8 cellular contexts compared by ENCODE assay signal in the genomic region with DNA sequence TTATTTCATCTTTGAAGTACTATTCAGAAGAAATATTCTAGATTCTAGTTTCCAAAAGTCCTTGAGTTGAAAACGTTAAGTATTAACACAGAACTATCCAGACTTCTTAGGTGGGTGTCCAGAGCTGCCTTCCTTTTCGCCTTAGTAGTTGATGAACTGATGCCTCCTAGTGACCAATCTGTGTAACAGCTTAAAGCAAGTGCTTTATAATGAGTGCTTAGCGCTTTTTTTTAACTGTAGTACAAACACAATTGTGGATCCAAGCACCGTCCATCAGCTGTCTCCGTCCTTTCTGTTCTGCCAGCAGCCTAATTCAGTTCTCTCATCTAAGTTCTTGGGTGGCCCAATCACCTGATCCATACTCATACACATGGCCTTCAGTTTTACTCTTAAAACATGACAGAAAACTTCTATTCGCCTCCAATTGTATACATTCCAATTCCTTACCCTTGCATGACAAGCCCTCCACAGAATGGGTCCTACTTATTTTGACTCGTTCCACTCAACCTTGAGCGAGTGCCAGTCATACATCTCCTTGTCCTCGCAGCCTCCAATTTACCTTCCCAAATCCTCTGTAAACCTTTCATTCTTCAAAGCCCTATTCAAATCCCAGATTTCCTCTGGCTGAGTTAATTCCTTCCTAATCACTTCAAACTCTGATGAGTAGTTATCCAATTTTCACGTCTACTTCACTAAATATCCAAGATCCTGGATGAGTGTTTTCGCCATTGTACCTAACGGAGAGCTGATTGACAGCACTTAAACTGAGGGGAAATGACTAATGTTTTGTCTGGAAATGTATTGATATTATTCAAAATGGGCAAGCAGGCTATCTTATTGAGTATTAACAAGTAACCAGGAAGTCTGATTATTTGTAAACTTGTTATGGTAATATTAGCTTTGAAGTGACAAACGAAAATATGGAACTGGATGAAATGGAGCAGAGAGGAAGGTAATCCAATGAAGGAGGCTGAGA. TPM values are rescaled to one million over a fixed set of nuclear protein-coding genes. Genes with fewer than 3 reads are reported as not detected.
DNase-seq lines count a peak whose midpoint lies in the region; ATAC-seq, FAIRE-seq and TF ChIP-seq lines count a peak whose summit lies in the region.

No MANE protein-coding gene starts in this region.

- TF ChIP-seq CTCF in A673 (conservative IDR thresholded peaks at IDR 0.05; ENCODE audit: low read depth, low read length) = peak; percentile 89
- peak; percentile 81 for TF ChIP-seq CTCF in GM10248 (IDR thresholded peaks at IDR 0.05; ENCODE audit: control extremely low read depth, extremely low read depth, low read depth, missing control alignments)
- peak; percentile 26 to 64 (median 42); a peak in 4 of 6 replicates for TF ChIP-seq CTCF in HCT116 (IDR thresholded peaks at IDR 0.05 in 2 of 3, conservative IDR thresholded peaks at IDR 0.05 in 1 of 3; ENCODE audit: borderline replicate concordance in 1 of 3, insufficient read depth in 1 of 3, low read depth in 2 of 3, low read length in 2 of 3)
- peak; percentile 94 for TF ChIP-seq CTCF in Loucy (conservative IDR thresholded peaks at IDR 0.05; ENCODE audit: low read length)
- peak; percentile 73 for TF ChIP-seq CTCF in bronchial epithelial cell (IDR thresholded peaks at IDR 0.05; ENCODE audit: insufficient read depth, low read length, severe bottlenecking)
- TF ChIP-seq CTCF in testis (IDR thresholded peaks at IDR 0.05) = peak; percentile 59 to 85 (median 71)

- H3K4me1 ChIP-seq in A673 (ENCODE audit: insufficient read depth, low read length, poor library complexity, severe bottlenecking) (peaks cover 21% of the 10 kb centered on the region), HCT116 (ENCODE audit: control insufficient read depth in 1 of 2, insufficient read depth in 2 of 2, low read length in 2 of 2) (peaks cover 25 to 50% of the 10 kb centered on the region in 2 experiments), Loucy (ENCODE audit: insufficient read depth, low read length, poor library complexity, severe bottlenecking) (no peaks in the 10 kb centered on the region), testis (peaks cover 10% of the 10 kb centered on the region)

- CTCF ChIA-PET in A673 (lab: Charles Lee) (interaction anchor here (0.5 to 1.5 kb wide), 8 partner anchors 392 to 554 kb away, joined by 3 to 7 read pairs (median 4); partner anchors contain the start of gene KRR1), GM10248 (lab: Yijun Ruan, JAX) (interaction anchor here (0.8 to 3.0 kb wide), 23 partner anchors 8 to 703 kb away, joined by 3 to 45 read pairs (median 5); partner anchors contain the start of genes GLIPR1 and GLIPR1L1), HCT116 (lab: Charles Lee) (interaction anchor here (1.1 to 1.5 kb wide), 2 partner anchors 11 to 17 kb away, joined by 3 read pairs; no protein-coding TSS in a partner anchor)

- peak; percentile 88 for DNase-seq in A673 (ENCODE audit: low spot score)
- DNase-seq in GM10248 (ENCODE audit: extremely low spot score) = peak; percentile 47
- DNase-seq in HCT116 (ENCODE audit: low read depth, low spot score) = no peak
- peak; percentile 69 for DNase-seq in RCC 7860 (ENCODE audit: low spot score)
- DNase-seq in bronchial epithelial cell (ENCODE audit: low read depth) = peak; percentile 79
- DNase-seq in kidney tubule cell (ENCODE audit: low spot score) = peak; percentile 82
- peak; percentile 40 for DNase-seq in testis

- TF ChIP-seq POLR2A in HCT116 (IDR thresholded peaks at IDR 0.05; ENCODE audit: borderline replicate concordance, extremely low read depth, insufficient read depth, insufficient read length) (no peak), testis (IDR thresholded peaks at IDR 0.05) (no peak)

- H3K4me3 ChIP-seq in A673 (ENCODE audit: low read depth, low read length, poor library complexity, severe bottlenecking) (peak overlapping the region; percentile 15), HCT116 (replicated peaks in 1 of 2; ENCODE audit: low read depth in 1 of 2, low read length in 2 of 2) (no peak overlapping the region), Loucy (ENCODE audit: low read length, poor library complexity, severe bottlenecking) (no peak overlapping the region), bronchial epithelial cell (ENCODE audit: low read depth, low read length) (no peak overlapping the region), testis (no peak overlapping the region)

- H3K36me3 ChIP-seq in A673 (ENCODE audit: insufficient read depth, low read length, poor library complexity, severe bottlenecking) (no peaks in the 10 kb centered on the region), HCT116 (ENCODE audit: control insufficient read depth in 1 of 2, insufficient read depth in 2 of 2, low read length in 2 of 2) (no peaks in the 10 kb centered on the region), Loucy (ENCODE audit: insufficient read depth, low read length) (no peaks in the 10 kb centered on the region), bronchial epithelial cell (ENCODE audit: control insufficient read depth, insufficient read depth, low read length) (no peaks in the 10 kb centered on the region), testis (ENCODE audit: low read depth, missing control alignments) (no peaks in the 10 kb centered on the region)

- WGBS in testis, 2 donors = 41 to 42% methylated on average over 13 of the region's 13 CpGs

- H2AFZ ChIP-seq in HCT116 (ENCODE audit: low read depth, low read length, poor library complexity, severe bottlenecking) (no peak overlapping the region), Loucy (ENCODE audit: low read length) (no peak overlapping the region)

- H3F3A ChIP-seq in Loucy (ENCODE audit: low read depth) = peaks cover 8% of the 10 kb centered on the region; the same call in 1 of the 2 replicates

- peaks cover 19% of the 10 kb centered on the region for H3K79me2 ChIP-seq in HCT116 (ENCODE audit: insufficient read depth, low read length)
- H3K79me2 ChIP-seq in Loucy (ENCODE audit: insufficient read depth, low read length) = no peaks in the 10 kb centered on the region

- FAIRE-seq in RCC 7860 (lab: Jason Lieb, UNC) (peak; percentile 38), bronchial epithelial cell (lab: Jason Lieb, UNC) (no peak)

- peak; percentile 60 for ATAC-seq in HCT116

- POLR2A ChIA-PET in A673 (lab: Charles Lee; ENCODE audit: low non-redundant PET) (no interaction called here), GM10248 (lab: Yijun Ruan, JAX) (interaction anchor here (0.9 to 1.2 kb wide), 2 partner anchors 43 to 482 kb away, joined by 3 to 5 read pairs; no protein-coding TSS in a partner anchor), HCT116 (lab: Charles Lee) (interaction anchor here (1.7 kb wide), 1 partner anchor 9 kb away, joined by 10 read pairs; no protein-coding TSS in a partner anchor)

- H3K27me3 ChIP-seq in A673 (replicated peaks; ENCODE audit: insufficient read depth, low read depth, low read length, poor library complexity) (no peaks in the 10 kb centered on the region), HCT116 (ENCODE audit: insufficient read depth, low read length) (no peaks in the 10 kb centered on the region), Loucy (ENCODE audit: insufficient read depth, low read length, poor library complexity, severe bottlenecking) (no peaks in the 10 kb centered on the region), bronchial epithelial cell (ENCODE audit: control insufficient read depth, insufficient read depth, low read length) (no peaks in the 10 kb centered on the region), testis (no peaks in the 10 kb centered on the region)

- BruUV-seq in A673 (replicated peaks; lab: Mats Ljungman, UMichigan) (no TSS peak), HCT116 (replicated peaks; lab: Mats Ljungman, UMichigan) (no TSS peak)

- no peaks in the 10 kb centered on the region for H4K20me1 ChIP-seq in HCT116 (ENCODE audit: insufficient read depth)
- H4K20me1 ChIP-seq in Loucy (ENCODE audit: insufficient read depth, low read length, poor library complexity, severe bottlenecking) = no peaks in the 10 kb centered on the region

- H3K9me2 ChIP-seq in HCT116 (ENCODE audit: insufficient read depth) (no peaks in the 10 kb centered on the region), Loucy (replicated peaks; ENCODE audit: low read depth, low read length) (no peaks in the 10 kb centered on the region)

- TF ChIP-seq RAD21 in HCT116 (IDR thresholded peaks at IDR 0.05; ENCODE audit: low read depth) = peak; percentile 60

- H3K27ac ChIP-seq in A673 (ENCODE audit: low read depth, low read length, poor library complexity, severe bottlenecking) (no peak overlapping the region), HCT116 (ENCODE audit: low read depth, low read length) (peak overlapping the region; percentile 57), testis (peak overlapping the region in 1 of 2 donors; percentile 20)

- no peak overlapping the region for H3K9ac ChIP-seq in HCT116 (ENCODE audit: low read length)
- no peak overlapping the region for H3K9ac ChIP-seq in Loucy (ENCODE audit: low read depth, low read length, poor library complexity, severe bottlenecking)

- RAD21 ChIA-PET in HCT116 (lab: Charles Lee; ENCODE audit: low non-redundant PET in 1 of 2, low total read pairs in 2 of 2, uncharacterized antibody in 2 of 2, unreplicated experiment in 2 of 2) = no interaction called here

- intact Hi-C loops in A673 (cut with micrococcal nuclease; ENCODE audit: unreplicated experiment) = loop anchor here (5.0 to 10.0 kb wide), 2 partner anchors 310 to 703 kb away; partner anchors contain the start of genes BBS10, CAPS2 and GLIPR1L1
- intact Hi-C loops in HCT116 (cut with micrococcal nuclease) = loop anchor here (10.0 kb wide), 1 partner anchor 417 kb away; no protein-coding TSS in a partner anchor
- intact Hi-C loops in testis (cut with DNase I; ENCODE audit: low total_unique reads) = loop anchor here (10.0 kb wide), 1 partner anchor 473 kb away; no protein-coding TSS in a partner anchor

- H3K9me3 ChIP-seq in A673 (ENCODE audit: low read depth, low read length, poor library complexity, severe bottlenecking) (no peaks in the 10 kb centered on the region), HCT116 (ENCODE audit: control insufficient read depth in 1 of 2, insufficient read depth in 1 of 2, low read depth in 1 of 2, low read length in 2 of 2) (no peaks in the 10 kb centered on the region), Loucy (ENCODE audit: insufficient read depth, low read depth, low read length) (no peaks in the 10 kb centered on the region), testis (no peaks in the 10 kb centered on the region)

- H3K4me2 ChIP-seq in HCT116 (ENCODE audit: low read length) = no peak overlapping the region
- no peak overlapping the region for H3K4me2 ChIP-seq in Loucy (ENCODE audit: low read depth, low read length, poor library complexity, severe bottlenecking)

RNA-seq across cellular contexts. Expression of gene PHLDA1, which starts 5.8 kb away (rescaled TPM):
- 3.4 and 4.9 TPM in 2 replicates for total RNA-seq in A673 (2021)
- 231 TPM for total RNA-seq in HCT116 (2021; ENCODE audit: unreplicated experiment)
- polyA plus RNA-seq in HCT116 (2012) = 178 and 186 TPM in 2 replicates
- total RNA-seq in bronchial epithelial cell = 16.9 and 27.9 TPM in 2 replicates
- 10 to 100 TPM in 1 of 2 donors, 1 to 10 TPM in 1; 7.7 to 10.9 TPM for total RNA-seq in testis
- 8.2 TPM for polyA plus RNA-seq in testis (ENCODE audit: insufficient read depth, low read depth, low replicate concordance)

RNA-seq across cellular contexts. Expression of gene NAP1L1, which starts 47.1 kb away (rescaled TPM):
- total RNA-seq in A673 (2021) (801 and 837 TPM in 2 replicates), HCT116 (2021; ENCODE audit: unreplicated experiment) (531 TPM), bronchial epithelial cell (160 and 166 TPM in 2 replicates), testis (100 to 1,000 TPM; 313 to 366 TPM)
- 226 and 309 TPM in 2 replicates for polyA plus RNA-seq in HCT116 (2012)
- 246 TPM for polyA plus RNA-seq in testis (ENCODE audit: insufficient read depth, low read depth, low replicate concordance)

Comparison
In these comparisons a context has a peak if more than half of its experiments do, and no peak if none do; other contexts are left out.
1. CTCF ChIP-seq: peak in every context shown above with its lines; median percentile 94 in Loucy; 89 in A673; 81 in GM10248; 73 in bronchial epithelial cell; 71 in testis; 42 in HCT116.